Comparison of ENCODE assay signal across 9 cellular contexts in genomic region chr2:239934571-239935171, GRCh38.
A peak's percentile ranks its signal among the peaks of the same experiment; 100 is the strongest.
DNase-seq lines count a peak whose midpoint lies in the region; ATAC-seq and TF ChIP-seq lines count a peak whose summit lies in the region.
"Had no signal": no experiment of that assay in that cellular context is flagged by ENCODE, and none has a peak within 500 bp of the region (broad histone marks: within the 10 kb centered on the region; RNA-seq: fewer than 3 reads in every experiment).

No MANE protein-coding gene starts in this region.

- H3K27ac ChIP-seq in lower lobe of right lung, result no peak overlapping the region

- no peak overlapping the region for H3K27ac Mint-ChIP-seq in stimulated activated memory B cell treated with anti-CD40 and anti-IgM and Interleukin-4, amounts not matched to agents 10 μg/mL and 1 μg/mL and 100 μg/mL, for 72 hours
- H3K27ac Mint-ChIP-seq: activated naive CD8-positive, alpha-beta T cell had no signal

- H3K4me1 Mint-ChIP-seq in stimulated activated memory B cell treated with anti-CD40 and anti-IgM and Interleukin-4, amounts not matched to agents 10 μg/mL and 1 μg/mL and 100 μg/mL, for 72 hours, result peaks cover 11% of the 10 kb centered on the region

- H3K27me3 Mint-ChIP-seq in stimulated activated memory B cell treated with anti-CD40 and anti-IgM and Interleukin-4, amounts not matched to agents 10 μg/mL and 1 μg/mL and 100 μg/mL, for 72 hours, result peaks cover 14% of the 10 kb centered on the region

- H3K27me3 ChIP-seq in lower lobe of right lung (ENCODE audit: low read depth), result peaks cover 2% of the 10 kb centered on the region

- no peak overlapping the region for H3K4me3 ChIP-seq in GM12864 (ENCODE audit: low read depth, low read length)
- H3K4me3 ChIP-seq in lower lobe of right lung, result no peak overlapping the region

- H3K9me3 ChIP-seq in lower lobe of right lung, result no peaks in the 10 kb centered on the region

- no peaks in the 10 kb centered on the region for H3K36me3 ChIP-seq in lower lobe of right lung

- intact Hi-C loops in lower lobe of right lung (cut with DNase I), result no loop called here

- no peak overlapping the region for H3K4me3 Mint-ChIP-seq in stimulated activated memory B cell treated with anti-CD40 and anti-IgM and Interleukin-4, amounts not matched to agents 10 μg/mL and 1 μg/mL and 100 μg/mL, for 72 hours
- H3K4me3 Mint-ChIP-seq: activated naive CD8-positive, alpha-beta T cell had no signal

- DNase-seq in GM12864 (ENCODE audit: low read depth) (no peak), NCI-H146 treated with DMSO at 0.1 percent for 48 hours (lab: John Stamatoyannopoulos, UW; ENCODE audit: unreplicated experiment) (peak; percentile 2), dermis microvascular lymphatic vessel endothelial cell (ENCODE audit: low read depth in 2 of 2) (peak; percentile 69 to 75), lower lobe of right lung (peak; percentile 73)
- peak; percentile 76 for DNase-seq in activated CD4-positive, alpha-beta T cell treated with anti-CD3 and anti-CD28 coated beads for 48 hours
- DNase-seq in stimulated activated CD8-positive, alpha-beta memory T cell treated with anti-CD3 and anti-CD28 coated beads, Interleukin-15, amount 100 ng/mL, for 48 hours (ENCODE audit: low read depth in 2 of 2), result peak; percentile 25

- H3K4me1 ChIP-seq in lower lobe of right lung, result no peaks in the 10 kb centered on the region

- H3K9me3 Mint-ChIP-seq in stimulated activated memory B cell treated with anti-CD40 and anti-IgM and Interleukin-4, amounts not matched to agents 10 μg/mL and 1 μg/mL and 100 μg/mL, for 72 hours, result peaks cover 3% of the 10 kb centered on the region

- ATAC-seq in lower lobe of right lung, result peak; percentile 72
- ATAC-seq in stimulated activated memory B cell treated with anti-CD40 and anti-IgM and Interleukin-4, amounts not matched to agents 10 μg/mL and 1 μg/mL and 100 μg/mL, for 72 hours, result no peak
- no peak for ATAC-seq in GM18858 (IDR thresholded peaks at IDR 0.05; ENCODE audit: unreplicated experiment)

- TF ChIP-seq CTCF in GM12864 (IDR thresholded peaks at IDR 0.05; ENCODE audit: low read depth, low read length, missing control alignments) (peak; percentile 91), lower lobe of right lung (IDR thresholded peaks at IDR 0.05) (peak; percentile 66)

- peaks cover 17% of the 10 kb centered on the region for H3K36me3 Mint-ChIP-seq in stimulated activated memory B cell treated with anti-CD40 and anti-IgM and Interleukin-4, amounts not matched to agents 10 μg/mL and 1 μg/mL and 100 μg/mL, for 72 hours
- H3K36me3 Mint-ChIP-seq: activated naive CD8-positive, alpha-beta T cell had no signal

Comparison
In these comparisons a context has a peak if more than half of its experiments do, and no peak if none do; other contexts are left out.
1. ATAC-seq: peak in lower lobe of right lung (2 of 2); none in stimulated activated memory B cell treated with anti-CD40 and anti-IgM and Interleukin-4, amounts not matched to agents 10 μg/mL and 1 μg/mL and 100 μg/mL, for 72 hours (single experiment) and GM18858 (single experiment).